In the genomic region with DNA sequence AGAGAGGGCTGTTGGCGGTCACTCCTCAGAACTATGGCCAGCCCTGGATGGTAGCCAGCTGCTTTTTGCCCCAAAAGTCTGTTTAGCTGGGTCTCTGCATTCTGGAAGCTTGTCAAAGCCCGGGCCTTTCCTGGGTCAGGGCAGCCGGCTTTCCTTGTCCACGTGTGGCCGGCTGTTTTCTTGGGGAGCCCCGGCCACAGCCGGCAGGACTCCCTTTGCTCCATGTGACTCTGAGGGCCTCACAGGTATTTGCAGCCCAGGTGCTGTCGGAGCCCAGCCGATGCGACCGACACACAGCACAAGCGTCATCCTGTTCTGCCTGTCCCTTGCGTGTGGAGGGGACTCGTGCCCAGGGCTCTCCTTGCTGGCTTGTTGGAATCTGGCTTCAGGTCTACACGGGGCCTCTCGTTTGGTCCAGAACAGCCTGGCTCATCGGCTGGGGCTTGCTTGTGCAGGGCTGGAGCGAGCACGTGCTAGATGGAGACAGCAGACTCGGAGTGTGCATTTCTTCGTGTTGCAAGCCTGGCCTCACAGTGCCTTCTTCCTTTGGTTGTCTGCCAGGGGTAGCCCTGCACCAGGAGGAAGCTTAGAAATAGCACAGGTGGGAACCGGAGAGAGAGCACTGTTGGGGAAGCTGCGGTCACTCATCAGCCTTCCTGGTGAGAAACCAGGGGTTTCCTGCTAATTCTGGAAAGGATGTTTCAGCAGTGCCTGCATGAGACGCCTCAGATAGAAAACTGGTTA, we compare ENCODE assay signal across 19 cellular contexts. TPM values are rescaled to one million over a fixed set of nuclear protein-coding genes. Genes with fewer than 3 reads are reported as not detected.
DNase-seq lines count a peak whose midpoint lies in the region; ATAC-seq and TF ChIP-seq lines count a peak whose summit lies in the region.
"Had no signal": no experiment of that assay in that cellular context is flagged by ENCODE, and none has a peak within 500 bp of the region (broad histone marks: within the 10 kb centered on the region; RNA-seq: fewer than 3 reads in every experiment).

No MANE protein-coding gene starts in this region.

- no peak overlapping the region for H3K4me3 ChIP-seq in BE2C (ENCODE audit: low read depth, low read length)

- no peaks in the 10 kb centered on the region for H3K4me1 ChIP-seq in BE2C
- H3K4me1 ChIP-seq: foreskin keratinocyte had no signal

- H3K27me3 Mint-ChIP-seq in natural killer cell (ENCODE audit: low read depth in 2 of 2) = no peaks in the 10 kb centered on the region
- H3K27me3 Mint-ChIP-seq in natural killer cell treated with Interleukin-12 subunit alpha and Interleukin-12 subunit beta and Interleukin-15 and Interleukin-18, amount 100 ng/mL, for 72 hours = no peaks in the 10 kb centered on the region
- peaks cover 17% of the 10 kb centered on the region for H3K27me3 Mint-ChIP-seq in endothelial cell (ENCODE audit: unreplicated experiment)
- H3K27me3 Mint-ChIP-seq in osteocyte (ENCODE audit: unreplicated experiment) = no peaks in the 10 kb centered on the region
- H3K27me3 Mint-ChIP-seq: activated CD8-positive, alpha-beta T cell treated with anti-CD3 and anti-CD28 coated beads for 36 hours; naive thymus-derived CD8-positive, alpha-beta T cell had no signal

- intact Hi-C loops in natural killer cell (cut with micrococcal nuclease) = no loop called here

- no peaks in the 10 kb centered on the region for H3K27me3 ChIP-seq in BE2C
- H3K27me3 ChIP-seq: foreskin keratinocyte had no signal

- H3K4me1 Mint-ChIP-seq in natural killer cell (peaks cover 65 to 70% of the 10 kb centered on the region in 2 donors), endothelial cell (ENCODE audit: unreplicated experiment) (peaks cover 24% of the 10 kb centered on the region), osteocyte (ENCODE audit: unreplicated experiment) (peaks cover 22% of the 10 kb centered on the region)
- peaks cover 19 to 50% of the 10 kb centered on the region in 2 donors for H3K4me1 Mint-ChIP-seq in natural killer cell treated with Interleukin-12 subunit alpha and Interleukin-12 subunit beta and Interleukin-15 and Interleukin-18, amount 100 ng/mL, for 72 hours (ENCODE audit: low read depth in 2 of 2)

- peaks cover 2% of the 10 kb centered on the region for H3K36me3 Mint-ChIP-seq in natural killer cell
- peaks cover under 1% of the 10 kb centered on the region for H3K36me3 Mint-ChIP-seq in natural killer cell treated with Interleukin-12 subunit alpha and Interleukin-12 subunit beta and Interleukin-15 and Interleukin-18, amount 100 ng/mL, for 72 hours
- peaks cover 46% of the 10 kb centered on the region for H3K36me3 Mint-ChIP-seq in endothelial cell (ENCODE audit: low read depth, unreplicated experiment)
- peaks cover 51% of the 10 kb centered on the region for H3K36me3 Mint-ChIP-seq in osteocyte (ENCODE audit: unreplicated experiment)

- DNase-seq in natural killer cell (no peak), endothelial cell (ENCODE audit: low spot score) (no peak), osteocyte (ENCODE audit: extremely low spot score, unreplicated experiment) (no peak), SW 1271 (lab: John Stamatoyannopoulos, UW) (no peak), BE2C (no peak), RPMI8226 (no peak)
- no peak for DNase-seq in natural killer cell treated with Interleukin-12 subunit alpha and Interleukin-12 subunit beta and Interleukin-15 and Interleukin-18, amount 100 ng/mL, for 72 hours (ENCODE audit: low spot score)
- DNase-seq: activated CD8-positive, alpha-beta T cell treated with anti-CD3 and anti-CD28 coated beads for 36 hours; activated gamma-delta T cell treated with Interleukin-2 at 50 U/mL for 16 hours; effector CD8-positive, alpha-beta T cell; foreskin keratinocyte; Karpas-422; naive thymus-derived CD8-positive, alpha-beta T cell; NCI-H2081; NCI-H774; stimulated activated naive CD8-positive, alpha-beta T cell treated with anti-CD3 and anti-CD28 coated beads, Interleukin-15, Interleukin-2, amounts not matched to agents 100 U/mL and 50 U/mL, for 24 hours; T1000 had no signal

- no peak for TF ChIP-seq CTCF in natural killer cell (IDR thresholded peaks at IDR 0.05)
- TF ChIP-seq CTCF in endothelial cell (IDR thresholded peaks at IDR 0.05; ENCODE audit: unreplicated experiment) = no peak
- no peak for TF ChIP-seq CTCF in osteocyte (IDR thresholded peaks at IDR 0.05)
- no peak for TF ChIP-seq CTCF in BE2C (IDR thresholded peaks at IDR 0.05; ENCODE audit: low read depth, low read length)

- H3K36me3 ChIP-seq in BE2C = peaks cover 91% of the 10 kb centered on the region

- H3K27ac Mint-ChIP-seq in natural killer cell (peak overlapping the region in 1 of 2 donors; percentile 57), endothelial cell (ENCODE audit: unreplicated experiment) (peak overlapping the region; percentile 66), osteocyte (ENCODE audit: unreplicated experiment) (peak overlapping the region; percentile 4)
- no peak overlapping the region for H3K27ac Mint-ChIP-seq in natural killer cell treated with Interleukin-12 subunit alpha and Interleukin-12 subunit beta and Interleukin-15 and Interleukin-18, amount 100 ng/mL, for 72 hours
- H3K27ac Mint-ChIP-seq: activated CD8-positive, alpha-beta T cell treated with anti-CD3 and anti-CD28 coated beads for 36 hours had no signal

- H3K9me3 ChIP-seq in BE2C = no peaks in the 10 kb centered on the region; the same call in 1 of the 2 replicates

- peak in 1 of 3 donors; percentile 31 for ATAC-seq in natural killer cell
- ATAC-seq in natural killer cell treated with Interleukin-12 subunit alpha and Interleukin-12 subunit beta and Interleukin-15 and Interleukin-18, amount 100 ng/mL, for 72 hours = no peak
- ATAC-seq in GM18907 (IDR thresholded peaks at IDR 0.05; ENCODE audit: unreplicated experiment) = no peak
- ATAC-seq: activated CD8-positive, alpha-beta T cell treated with anti-CD3 and anti-CD28 coated beads for 36 hours; foreskin keratinocyte; naive thymus-derived CD8-positive, alpha-beta T cell; stimulated activated naive CD8-positive, alpha-beta T cell treated with anti-CD3 and anti-CD28 coated beads, Interleukin-15, Interleukin-2, amounts not matched to agents 100 U/mL and 50 U/mL, for 24 hours had no signal

- peak overlapping the region; percentile 71 for H3K4me3 Mint-ChIP-seq in natural killer cell
- H3K4me3 Mint-ChIP-seq in natural killer cell treated with Interleukin-12 subunit alpha and Interleukin-12 subunit beta and Interleukin-15 and Interleukin-18, amount 100 ng/mL, for 72 hours = no peak overlapping the region
- peak overlapping the region; percentile 10 for H3K4me3 Mint-ChIP-seq in endothelial cell (ENCODE audit: unreplicated experiment)
- no peak overlapping the region for H3K4me3 Mint-ChIP-seq in osteocyte (ENCODE audit: unreplicated experiment)
- H3K4me3 Mint-ChIP-seq: activated CD8-positive, alpha-beta T cell treated with anti-CD3 and anti-CD28 coated beads for 36 hours; naive thymus-derived CD8-positive, alpha-beta T cell had no signal

- H3K9me3 Mint-ChIP-seq in natural killer cell = no peaks in the 10 kb centered on the region
- no peaks in the 10 kb centered on the region for H3K9me3 Mint-ChIP-seq in natural killer cell treated with Interleukin-12 subunit alpha and Interleukin-12 subunit beta and Interleukin-15 and Interleukin-18, amount 100 ng/mL, for 72 hours
- no peaks in the 10 kb centered on the region for H3K9me3 Mint-ChIP-seq in endothelial cell (ENCODE audit: unreplicated experiment)
- H3K9me3 Mint-ChIP-seq in osteocyte (ENCODE audit: unreplicated experiment) = peaks cover 1% of the 10 kb centered on the region

RNA-seq across cellular contexts. Expression of gene PGPEP1L, which starts 51.4 kb away (rescaled TPM):
- not detected for total RNA-seq in natural killer cell
- not detected for total RNA-seq in natural killer cell treated with Interleukin-12 subunit alpha and Interleukin-12 subunit beta and Interleukin-15 and Interleukin-18, amount 100 ng/mL, for 72 hours
- total RNA-seq in endothelial cell (ENCODE audit: unreplicated experiment) = not detected
- not detected in 2 replicates for total RNA-seq in osteocyte
- not detected for polyA plus RNA-seq in BE2C (2012; ENCODE audit: insufficient read depth, insufficient read length, low read depth)
- total RNA-seq: activated CD8-positive, alpha-beta T cell treated with anti-CD3 and anti-CD28 coated beads for 36 hours; foreskin keratinocyte; naive thymus-derived CD8-positive, alpha-beta T cell had no signal
- polyA plus RNA-seq: foreskin keratinocyte; keratinocyte; naive thymus-derived CD8-positive, alpha-beta T cell had no signal

Comparison
In these comparisons a context has a peak if more than half of its experiments do, and no peak if none do; other contexts are left out.
1. H3K4me3 Mint-ChIP-seq: peak in natural killer cell (single experiment) and endothelial cell (single experiment); none in natural killer cell treated with Interleukin-12 subunit alpha and Interleukin-12 subunit beta and Interleukin-15 and Interleukin-18, amount 100 ng/mL, for 72 hours (single experiment) and osteocyte (single experiment).
2. H3K27ac Mint-ChIP-seq: peak in endothelial cell (single experiment) and osteocyte (single experiment); none in natural killer cell treated with Interleukin-12 subunit alpha and Interleukin-12 subunit beta and Interleukin-15 and Interleukin-18, amount 100 ng/mL, for 72 hours (0 of 2).